9 cellular contexts compared by ENCODE assay signal in the genomic region with DNA sequence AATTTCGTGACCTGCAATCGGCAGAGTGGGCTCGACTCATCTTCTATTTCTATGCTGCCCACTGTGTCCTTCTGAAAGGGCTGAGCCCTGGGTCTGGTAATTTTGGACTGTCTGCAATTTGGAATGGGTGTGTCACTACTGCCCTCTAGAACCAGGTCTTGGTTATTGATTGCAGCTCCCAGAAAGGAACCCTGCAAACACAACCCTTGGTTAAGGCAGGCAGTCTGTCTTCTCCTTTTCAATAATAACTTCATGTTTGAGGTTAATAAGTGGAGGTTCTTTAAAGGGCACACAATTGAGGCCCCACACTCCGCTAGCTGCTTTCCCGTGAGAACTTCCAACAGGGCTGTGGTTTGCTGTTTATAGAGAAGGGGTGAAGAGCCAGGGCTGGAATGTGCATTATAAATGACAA.
A peak's percentile ranks its signal among the peaks of the same experiment; 100 is the strongest.
DNase-seq lines count a peak whose midpoint lies in the region; ATAC-seq and TF ChIP-seq lines count a peak whose summit lies in the region.
"Had no signal": no experiment of that assay in that cellular context is flagged by ENCODE, and none has a peak within 500 bp of the region (broad histone marks: within the 10 kb centered on the region; RNA-seq: fewer than 3 reads in every experiment).

No MANE protein-coding gene starts in this region.

- peaks cover 4% of the 10 kb centered on the region for H3K9me3 Mint-ChIP-seq in activated CD4-positive, alpha-beta T cell treated with anti-CD3 and anti-CD28 coated beads, Interleukin-2, amount 10 ng/mL, durations not matched to agents 24 days and 14 days

- DNase-seq in Caki2 (ENCODE audit: low read depth) = peak; percentile 12
- DNase-seq in LNCaP clone FGC (ENCODE audit: low read depth) = no peak
- peak; percentile 45 for DNase-seq in mammary epithelial cell
- DNase-seq in skeletal muscle cell (ENCODE audit: low read depth) = peak; percentile 62
- DNase-seq in central memory CD4-positive, alpha-beta T cell = no peak
- no peak for DNase-seq in activated CD4-positive, CD25-positive, alpha-beta regulatory T cell (lab: John Stamatoyannopoulos, UW)
- DNase-seq in activated CD4-positive, alpha-beta T cell treated with anti-CD3 and anti-CD28 coated beads, Interleukin-2, amount 10 ng/mL, durations not matched to agents 24 days and 14 days = no peak

- intact Hi-C loops in mammary epithelial cell (cut with micrococcal nuclease) = loop anchor here (1.0 kb wide), 1 partner anchor 80 kb away; the partner anchor contains the start of gene LYST
- intact Hi-C loops in activated CD4-positive, alpha-beta T cell treated with anti-CD3 and anti-CD28 coated beads, Interleukin-2, amount 10 ng/mL, durations not matched to agents 24 days and 14 days (cut with micrococcal nuclease) = no loop called here

- H3K36me3 ChIP-seq in mammary epithelial cell (ENCODE audit: insufficient read depth, low read length) = no peaks in the 10 kb centered on the region
- H3K36me3 ChIP-seq: thoracic aorta had no signal

- H3K27me3 ChIP-seq in mammary epithelial cell (ENCODE audit: insufficient read depth, low read length) = no peaks in the 10 kb centered on the region

- in situ Hi-C loops in Caki2 (cut with HindIII; ENCODE audit: low pct_unique_long_range_greater_than_20kb, low sequenced_read_pairs) (no loop called here), mammary epithelial cell (cut with MboI; ENCODE audit: low sequenced_read_pairs in 2 of 2) (no loop called here)

- H2AFZ ChIP-seq in mammary epithelial cell (ENCODE audit: low read depth, low read length) = no peak overlapping the region

- no peak overlapping the region for H3K27ac ChIP-seq in mammary epithelial cell (ENCODE audit: insufficient read depth, low read depth, low read length)
- H3K27ac ChIP-seq: thoracic aorta had no signal

- no peaks in the 10 kb centered on the region for H3K79me2 ChIP-seq in mammary epithelial cell (ENCODE audit: insufficient read depth, low read length)

- H3K4me3 ChIP-seq in LNCaP clone FGC (ENCODE audit: low read depth, low read length) = no peak overlapping the region
- H3K4me3 ChIP-seq in mammary epithelial cell (replicated peaks in 1 of 3; ENCODE audit: insufficient read depth in 1 of 3, low read depth in 2 of 3, low read length in 3 of 3) = no peak overlapping the region
- no peak overlapping the region for H3K4me3 ChIP-seq in skeletal muscle cell (ENCODE audit: low read depth, low read length)
- H3K4me3 ChIP-seq: thoracic aorta had no signal

- no peaks in the 10 kb centered on the region for H3K36me3 Mint-ChIP-seq in activated CD4-positive, alpha-beta T cell treated with anti-CD3 and anti-CD28 coated beads, Interleukin-2, amount 10 ng/mL, durations not matched to agents 24 days and 14 days (ENCODE audit: low read depth)

- CTCF ChIA-PET in mammary epithelial cell (lab: Charles Lee; ENCODE audit: low non-redundant PET) = no interaction called here

- no peak overlapping the region for H3K9ac ChIP-seq in mammary epithelial cell (ENCODE audit: insufficient read depth, low read length)

- H3K27me3 Mint-ChIP-seq in activated CD4-positive, alpha-beta T cell treated with anti-CD3 and anti-CD28 coated beads, Interleukin-2, amount 10 ng/mL, durations not matched to agents 24 days and 14 days = peaks cover 7% of the 10 kb centered on the region

- H3K4me3 Mint-ChIP-seq in activated CD4-positive, alpha-beta T cell treated with anti-CD3 and anti-CD28 coated beads, Interleukin-2, amount 10 ng/mL, durations not matched to agents 24 days and 14 days = no peak overlapping the region

- TF ChIP-seq CTCF in LNCaP clone FGC (IDR thresholded peaks at IDR 0.05; ENCODE audit: control insufficient read depth, extremely low read depth, insufficient read depth) (peak; percentile 38), mammary epithelial cell (conservative IDR thresholded peaks at IDR 0.05 in 1 of 2, IDR thresholded peaks at IDR 0.05 in 1 of 2; ENCODE audit: extremely low read depth in 1 of 2, insufficient read depth in 1 of 2, low read depth in 1 of 2, low read length in 2 of 2) (peak in 1 of 2 donors; percentile 51)

- 96% methylated on average over 5 of the region's 5 CpGs for WGBS in mammary epithelial cell (ENCODE audit: low coverage, missing lambda C conversion rate)

- H3K4me1 ChIP-seq in mammary epithelial cell (ENCODE audit: insufficient read depth, low read length) = peaks cover 32% of the 10 kb centered on the region

- dilution Hi-C loops in mammary epithelial cell (cut with HindIII; ENCODE audit: low sequenced_read_pairs) = no loop called here

- no peaks in the 10 kb centered on the region for H3K9me3 ChIP-seq in mammary epithelial cell (replicated peaks; ENCODE audit: insufficient read depth, low read length)
- H3K9me3 ChIP-seq: thoracic aorta had no signal

- H3K27ac Mint-ChIP-seq in activated CD4-positive, alpha-beta T cell treated with anti-CD3 and anti-CD28 coated beads, Interleukin-2, amount 10 ng/mL, durations not matched to agents 24 days and 14 days = no peak overlapping the region

- H3K4me1 Mint-ChIP-seq in activated CD4-positive, alpha-beta T cell treated with anti-CD3 and anti-CD28 coated beads, Interleukin-2, amount 10 ng/mL, durations not matched to agents 24 days and 14 days = peaks cover 24% of the 10 kb centered on the region

- BruUV-seq in mammary epithelial cell (replicated peaks; lab: Mats Ljungman, UMichigan) = no TSS peak

- H4K20me1 ChIP-seq in mammary epithelial cell (ENCODE audit: insufficient read depth, low read length) = no peaks in the 10 kb centered on the region

- H3K4me2 ChIP-seq in mammary epithelial cell (ENCODE audit: insufficient read depth, low read depth, low read length) = no peak overlapping the region

- peak; percentile 35 for ATAC-seq in GM19468 (IDR thresholded peaks at IDR 0.05; ENCODE audit: extremely low read depth, unreplicated experiment)

Comparison
In these comparisons a context has a peak if more than half of its experiments do, and no peak if none do; other contexts are left out.
1. DNase-seq: peak in Caki2 (single experiment), mammary epithelial cell (single experiment) and skeletal muscle cell (single experiment); none in LNCaP clone FGC (single experiment), central memory CD4-positive, alpha-beta T cell (single experiment), activated CD4-positive, CD25-positive, alpha-beta regulatory T cell (0 of 4) and activated CD4-positive, alpha-beta T cell treated with anti-CD3 and anti-CD28 coated beads, Interleukin-2, amount 10 ng/mL, durations not matched to agents 24 days and 14 days (single experiment).